ENCODE assay signal across 18 cellular contexts in genomic region chr4:122777846-122778501, GRCh38. TPM values are rescaled to one million over a fixed set of nuclear protein-coding genes. Genes with fewer than 3 reads are reported as not detected.
DNase-seq lines count a peak whose midpoint lies in the region; ATAC-seq, FAIRE-seq and TF ChIP-seq lines count a peak whose summit lies in the region.
"Had no signal": no experiment of that assay in that cellular context is flagged by ENCODE, and none has a peak within 500 bp of the region (broad histone marks: within the 10 kb centered on the region; RNA-seq: fewer than 3 reads in every experiment).

No MANE protein-coding gene starts in this region.

- 61% methylated on average over 4 of the region's 4 CpGs for WGBS in SK-N-SH (ENCODE audit: low lambda C conversion rate)

- no peaks in the 10 kb centered on the region for H3K9me2 ChIP-seq in SK-N-SH

- no peaks in the 10 kb centered on the region for H3K9me3 ChIP-seq in SK-N-SH
- H3K9me3 ChIP-seq in fibroblast of lung (ENCODE audit: control insufficient read depth, insufficient read depth, low read depth, low read length): no peaks in the 10 kb centered on the region
- H3K9me3 ChIP-seq in skeletal muscle satellite cell (replicated peaks; ENCODE audit: low read length): no peaks in the 10 kb centered on the region
- H3K9me3 ChIP-seq in lower lobe of right lung: no peaks in the 10 kb centered on the region
- H3K9me3 ChIP-seq: psoas muscle had no signal

- DNase-seq in SK-N-SH (no peak), fibroblast of lung (ENCODE audit: low read depth in 2 of 2) (peak; percentile 89 to 93), progenitor cell of endocrine pancreas (ENCODE audit: low spot score, unreplicated experiment) (no peak), lower lobe of right lung (no peak)
- DNase-seq in activated CD8-positive, alpha-beta memory T cell treated with anti-CD3 and anti-CD28 coated beads, Interleukin-2, amount 50 U/mL, for 4 hours: no peak
- DNase-seq: activated CD8-positive, alpha-beta T cell treated with anti-CD3 and anti-CD28 coated beads, Interleukin-2, amount 10 ng/mL, durations not matched to agents 7 days and 5 days; DMS79 treated with DMSO at 0.1 percent for 48 hours; naive thymus-derived CD8-positive, alpha-beta T cell; NCI-H1930; NCI-H526; psoas muscle; stimulated activated naive CD8-positive, alpha-beta T cell treated with anti-CD3 and anti-CD28 coated beads, Interleukin-15, amount 100 ng/mL, for 72 hours had no signal

- peaks cover 14 to 23% of the 10 kb centered on the region in 2 experiments for H3K4me1 ChIP-seq in SK-N-SH (ENCODE audit: control insufficient read depth in 1 of 2, insufficient read depth in 2 of 2, low read depth in 1 of 2, low read length in 1 of 2)
- peaks cover 10% of the 10 kb centered on the region for H3K4me1 ChIP-seq in fibroblast of lung (ENCODE audit: control insufficient read depth, extremely low read depth, insufficient read depth, low read length)
- peaks cover 45% of the 10 kb centered on the region for H3K4me1 ChIP-seq in skeletal muscle satellite cell (ENCODE audit: control insufficient read depth, insufficient read depth, low read length)
- no peaks in the 10 kb centered on the region for H3K4me1 ChIP-seq in lower lobe of right lung
- H3K4me1 ChIP-seq: psoas muscle had no signal

- no peak overlapping the region for H2AFZ ChIP-seq in SK-N-SH (ENCODE audit: low read depth)
- no peak overlapping the region for H2AFZ ChIP-seq in fibroblast of lung (ENCODE audit: low read length)
- H2AFZ ChIP-seq: GM23338 had no signal

- peak in 1 of 2 experiments; percentile 83; a peak in 2 of 4 replicates for TF ChIP-seq EP300 in SK-N-SH (IDR thresholded peaks at IDR 0.05; ENCODE audit: borderline replicate concordance in 1 of 2, low read depth in 1 of 2, low read length in 1 of 2)

- H3K27me3 ChIP-seq in SK-N-SH (ENCODE audit: insufficient read depth) (no peaks in the 10 kb centered on the region), fibroblast of lung (ENCODE audit: control insufficient read depth, insufficient read depth, low read length) (no peaks in the 10 kb centered on the region), skeletal muscle satellite cell (ENCODE audit: control insufficient read depth, insufficient read depth, low read length) (no peaks in the 10 kb centered on the region), lower lobe of right lung (ENCODE audit: low read depth) (no peaks in the 10 kb centered on the region)

- CTCF ChIA-PET in SK-N-SH (lab: Yijun Ruan, JAX): interaction anchor here (1.2 to 1.9 kb wide), 3 partner anchors 10 to 20 kb away, joined by 3 to 8 read pairs (median 4); no protein-coding TSS in a partner anchor

- no peaks in the 10 kb centered on the region for H3K4me1 Mint-ChIP-seq in progenitor cell of endocrine pancreas (ENCODE audit: low read depth)
- H3K4me1 Mint-ChIP-seq: naive thymus-derived CD8-positive, alpha-beta T cell; stimulated activated naive CD8-positive, alpha-beta T cell treated with anti-CD3 and anti-CD28 coated beads, Interleukin-15, amount 100 ng/mL, for 72 hours had no signal

- ATAC-seq in lower lobe of right lung: no peak
- ATAC-seq: activated CD8-positive, alpha-beta T cell treated with anti-CD3 and anti-CD28 coated beads, Interleukin-2, amount 10 ng/mL, durations not matched to agents 7 days and 5 days; GM23338; naive thymus-derived CD8-positive, alpha-beta T cell; psoas muscle; stimulated activated naive CD8-positive, alpha-beta T cell treated with anti-CD3 and anti-CD28 coated beads, Interleukin-15, amount 100 ng/mL, for 72 hours had no signal

- H3K27me3 Mint-ChIP-seq in progenitor cell of endocrine pancreas: no peaks in the 10 kb centered on the region
- H3K27me3 Mint-ChIP-seq: dendritic cell treated with granulocyte-macrophage colony-stimulating factor and Interleukin-4, amounts not matched to agents 40 ng/mL and 50 ng/mL, for 4 days had no signal

- H3K9ac ChIP-seq in SK-N-SH (peak overlapping the region; percentile 8; the same call in 1 of the 2 replicates), fibroblast of lung (ENCODE audit: insufficient read depth, low read length) (no peak overlapping the region), skeletal muscle satellite cell (ENCODE audit: low read depth, low read length) (peak overlapping the region; percentile 52)

- no peak overlapping the region for H3K4me3 Mint-ChIP-seq in progenitor cell of endocrine pancreas (ENCODE audit: low read depth)
- H3K4me3 Mint-ChIP-seq: activated CD8-positive, alpha-beta T cell treated with anti-CD3 and anti-CD28 coated beads, Interleukin-2, amount 10 ng/mL, durations not matched to agents 7 days and 5 days; CD14-positive monocyte; dendritic cell treated with granulocyte-macrophage colony-stimulating factor and Interleukin-4, amounts not matched to agents 40 ng/mL and 50 ng/mL, for 4 days; GM23338; naive thymus-derived CD8-positive, alpha-beta T cell; stimulated activated naive CD8-positive, alpha-beta T cell treated with anti-CD3 and anti-CD28 coated beads, Interleukin-15, amount 100 ng/mL, for 72 hours had no signal

- H3K4me3 ChIP-seq in SK-N-SH (ENCODE audit: low read depth in 2 of 2, low read length in 1 of 2): no peak overlapping the region
- no peak overlapping the region for H3K4me3 ChIP-seq in fibroblast of lung (replicated peaks in 1 of 4; ENCODE audit: control extremely low read depth in 1 of 4, insufficient read depth in 1 of 4, low read depth in 3 of 4, low read length in 4 of 4)
- H3K4me3 ChIP-seq in skeletal muscle satellite cell (ENCODE audit: low read length): no peak overlapping the region
- H3K4me3 ChIP-seq in lower lobe of right lung: no peak overlapping the region
- H3K4me3 ChIP-seq: GM23338, psoas muscle had no signal

- POLR2A ChIA-PET in SK-N-SH (lab: Yijun Ruan, JAX): no interaction called here

- no peaks in the 10 kb centered on the region for H4K20me1 ChIP-seq in SK-N-SH (ENCODE audit: insufficient read depth)
- H4K20me1 ChIP-seq in fibroblast of lung (ENCODE audit: control insufficient read depth, extremely low read depth, insufficient read depth, low read length): no peaks in the 10 kb centered on the region

- TF ChIP-seq RAD21 in SK-N-SH (IDR thresholded peaks at IDR 0.05; ENCODE audit: low read length): no peak

- no peaks in the 10 kb centered on the region for H3K79me2 ChIP-seq in SK-N-SH (ENCODE audit: insufficient read depth)
- H3K79me2 ChIP-seq in fibroblast of lung (ENCODE audit: control insufficient read depth, insufficient read depth, low read length): no peaks in the 10 kb centered on the region

- peak overlapping the region; percentile 61 to 86 for H3K27ac ChIP-seq in SK-N-SH (ENCODE audit: low read depth in 2 of 2, low read length in 1 of 2)
- peak overlapping the region; percentile 55 for H3K27ac ChIP-seq in fibroblast of lung (ENCODE audit: insufficient read depth, low read length)
- H3K27ac ChIP-seq in lower lobe of right lung: no peak overlapping the region
- H3K27ac ChIP-seq: psoas muscle had no signal

- intact Hi-C loops in lower lobe of right lung (cut with DNase I): no loop called here

- no peak for TF ChIP-seq CTCF in SK-N-SH (IDR thresholded peaks at IDR 0.05)
- TF ChIP-seq CTCF in fibroblast of lung (conservative IDR thresholded peaks at IDR 0.05 in 1 of 2, IDR thresholded peaks at IDR 0.05 in 1 of 2; ENCODE audit: low read depth in 1 of 2, low read length in 2 of 2): no peak
- TF ChIP-seq CTCF in progenitor cell of endocrine pancreas (IDR thresholded peaks at IDR 0.05; ENCODE audit: unreplicated experiment): no peak
- no peak for TF ChIP-seq CTCF in lower lobe of right lung (IDR thresholded peaks at IDR 0.05)

- FAIRE-seq in G401.6 (lab: Jason Lieb, UNC): peak; percentile 41

- H3K4me2 ChIP-seq in SK-N-SH (peak overlapping the region; percentile 10; the same call in 1 of the 2 replicates), fibroblast of lung (ENCODE audit: extremely low read depth, insufficient read depth, low read length) (peak overlapping the region; percentile 41), skeletal muscle satellite cell (ENCODE audit: low read length) (peak overlapping the region; percentile 49)
- H3K4me2 ChIP-seq: GM23338 had no signal

- H3K36me3 Mint-ChIP-seq in progenitor cell of endocrine pancreas (ENCODE audit: insufficient read depth): no peaks in the 10 kb centered on the region
- H3K36me3 Mint-ChIP-seq: CD14-positive monocyte; naive thymus-derived CD8-positive, alpha-beta T cell had no signal

- H3K36me3 ChIP-seq in SK-N-SH (replicated peaks in 1 of 2; ENCODE audit: control insufficient read depth in 1 of 2, insufficient read depth in 2 of 2, low read length in 1 of 2) (no peaks in the 10 kb centered on the region), fibroblast of lung (ENCODE audit: control insufficient read depth, insufficient read depth, low read length) (no peaks in the 10 kb centered on the region), skeletal muscle satellite cell (ENCODE audit: insufficient read depth, low read length) (no peaks in the 10 kb centered on the region), lower lobe of right lung (no peaks in the 10 kb centered on the region)

- peaks cover 28% of the 10 kb centered on the region for H3F3A ChIP-seq in SK-N-SH (replicated peaks; ENCODE audit: insufficient read depth)

- no peaks in the 10 kb centered on the region for H3K9me3 Mint-ChIP-seq in progenitor cell of endocrine pancreas (ENCODE audit: low read depth)
- H3K9me3 Mint-ChIP-seq: activated T-helper 2 cell treated with anti-CD3 and anti-CD28 coated beads, Interferon-gamma antibody, Interleukin-2, Interleukin-4, amounts not matched to agents 10 μg/mL and 5 μg/mL and 100 μg/mL, durations not matched to agents 14 hours and 24 hours and 36 hours; dendritic cell treated with granulocyte-macrophage colony-stimulating factor and Interleukin-4, amounts not matched to agents 40 ng/mL and 50 ng/mL, for 4 days; naive thymus-derived CD8-positive, alpha-beta T cell; stimulated activated naive CD8-positive, alpha-beta T cell treated with anti-CD3 and anti-CD28 coated beads, Interleukin-15, amount 100 ng/mL, for 72 hours had no signal

- H3K27ac Mint-ChIP-seq in progenitor cell of endocrine pancreas: no peak overlapping the region
- H3K27ac Mint-ChIP-seq: activated CD8-positive, alpha-beta T cell treated with anti-CD3 and anti-CD28 coated beads, Interleukin-2, amount 10 ng/mL, durations not matched to agents 7 days and 5 days; activated T-helper 2 cell treated with anti-CD3 and anti-CD28 coated beads, Interferon-gamma antibody, Interleukin-2, Interleukin-4, amounts not matched to agents 10 μg/mL and 5 μg/mL and 100 μg/mL, durations not matched to agents 14 hours and 24 hours and 36 hours; dendritic cell treated with granulocyte-macrophage colony-stimulating factor and Interleukin-4, amounts not matched to agents 40 ng/mL and 50 ng/mL, for 4 days; naive thymus-derived CD8-positive, alpha-beta T cell had no signal

RNA-seq across cellular contexts. Expression of gene BBS12, which starts 45.5 kb away (rescaled TPM):
- polyA plus RNA-seq in SK-N-SH (2012; rRNA removed) (1.5 and 2.1 TPM in 2 replicates), fibroblast of lung (1.5 and 3.6 TPM in 2 replicates)
- 2.4 and 2.6 TPM in 2 replicates for polyA plus RNA-seq in SK-N-SH (2012; cell fraction: cytosol; rRNA removed)
- 0.62 and 1.2 TPM in 2 replicates for polyA plus RNA-seq in SK-N-SH (2012; cell fraction: nucleus; rRNA removed)
- total RNA-seq in fibroblast of lung (7.4 and 8.4 TPM in 2 replicates), progenitor cell of endocrine pancreas (4.6 and 4.9 TPM in 2 replicates), lower lobe of right lung (3.9 TPM)
- 2.0 and 3.3 TPM in 2 replicates for polyA plus RNA-seq in fibroblast of lung (2012)
- polyA minus RNA-seq in fibroblast of lung (ENCODE audit: low replicate concordance): 1.1 TPM in 1 of 2 replicates, not detected in the other
- total RNA-seq in skeletal muscle satellite cell (2012; rRNA removed): 3.0 and 4.2 TPM in 2 replicates

RNA-seq across cellular contexts. Expression of gene FGF2, which starts 48.7 kb away (rescaled TPM):
- polyA plus RNA-seq in SK-N-SH (2012; rRNA removed): 11.1 and 17.0 TPM in 2 replicates
- polyA plus RNA-seq in SK-N-SH (2012; cell fraction: cytosol; rRNA removed): 18.6 and 22.5 TPM in 2 replicates
- 6.7 and 18.4 TPM in 2 replicates for polyA plus RNA-seq in SK-N-SH (2012; cell fraction: nucleus; rRNA removed)
- 57.8 and 98.3 TPM in 2 replicates for total RNA-seq in fibroblast of lung
- 35.2 and 38.5 TPM in 2 replicates for polyA plus RNA-seq in fibroblast of lung
- polyA plus RNA-seq in fibroblast of lung (2012): 25.3 and 28.2 TPM in 2 replicates
- 10.8 and 11.3 TPM in 2 replicates for polyA minus RNA-seq in fibroblast of lung (ENCODE audit: low replicate concordance)
- 26.9 and 53.0 TPM in 2 replicates for total RNA-seq in skeletal muscle satellite cell (2012; rRNA removed)
- 2.7 and 2.9 TPM in 2 replicates for total RNA-seq in progenitor cell of endocrine pancreas
- 8.1 TPM for total RNA-seq in lower lobe of right lung
- total RNA-seq: naive thymus-derived CD8-positive, alpha-beta T cell had no signal
- polyA plus RNA-seq: CD14-positive monocyte; naive thymus-derived CD8-positive, alpha-beta T cell had no signal

Comparison
In these comparisons a context has a peak if more than half of its experiments do, and no peak if none do; other contexts are left out.
1. DNase-seq: peak in fibroblast of lung (2 of 2); none in SK-N-SH (single experiment), progenitor cell of endocrine pancreas (single experiment), activated CD8-positive, alpha-beta memory T cell treated with anti-CD3 and anti-CD28 coated beads, Interleukin-2, amount 50 U/mL, for 4 hours (single experiment) and lower lobe of right lung (single experiment).
2. Peak in every context shown above with its lines, with median percentiles within 50 percentile points of each other: H3K4me2 ChIP-seq.